In genomic region chr16:1614226-1615102, GRCh38 we compare ENCODE assay signal across 8 cellular contexts. TPM values are rescaled to one million over a fixed set of nuclear protein-coding genes. Genes with fewer than 3 reads are reported as not detected.
A peak's percentile ranks its signal among the peaks of the same experiment; 100 is the strongest.
DNase-seq lines count a peak whose midpoint lies in the region; ATAC-seq and TF ChIP-seq lines count a peak whose summit lies in the region.

No MANE protein-coding gene starts in this region.

- no peak for ATAC-seq in PC-3
- ATAC-seq in left lung = no peak
- ATAC-seq in HG02885 (IDR thresholded peaks at IDR 0.05; ENCODE audit: poor library complexity, unreplicated experiment) = no peak

- H2AFZ ChIP-seq in PC-3 (ENCODE audit: low read length) = no peak overlapping the region

- peak overlapping the region; percentile 76 for H3K4me2 ChIP-seq in PC-3 (ENCODE audit: low read length)

- DNase-seq in DMS53 (lab: John Stamatoyannopoulos, UW) (peak; percentile 32), DMS53 treated with DMSO at 0.1 percent for 48 hours (lab: John Stamatoyannopoulos, UW; ENCODE audit: unreplicated experiment) (no peak), PC-3 (peak; percentile 12), breast epithelium (ENCODE audit: low spot score in 2 of 2) (no peak), left lung (peak in 1 of 2 donors; percentile 85), activated gamma-delta T cell treated with Interleukin-2 at 50 U/mL for 16 hours (no peak)

- H3K27me3 ChIP-seq in PC-3 (ENCODE audit: low read length) = no peaks in the 10 kb centered on the region
- no peaks in the 10 kb centered on the region for H3K27me3 ChIP-seq in breast epithelium
- peaks cover 0 to 23% of the 10 kb centered on the region in 2 donors for H3K27me3 ChIP-seq in left lung
- H3K27me3 ChIP-seq in stomach smooth muscle (ENCODE audit: control insufficient read depth in 1 of 2, insufficient read depth in 2 of 2, low read length in 2 of 2) = no peaks in the 10 kb centered on the region

- H3K9ac ChIP-seq in PC-3 (ENCODE audit: low read length) (peak overlapping the region; percentile 76), stomach smooth muscle (ENCODE audit: low read length in 2 of 2) (peak overlapping the region; percentile 71 to 78)

- no peak overlapping the region for H3K27ac ChIP-seq in PC-3 (ENCODE audit: low read length)
- H3K27ac ChIP-seq in breast epithelium = peak overlapping the region; percentile 71 to 87
- H3K27ac ChIP-seq in left lung = peak overlapping the region; percentile 55 to 58
- H3K27ac ChIP-seq in stomach smooth muscle (ENCODE audit: low read length) = peak overlapping the region; percentile 58

- H3F3A ChIP-seq in PC-3 (ENCODE audit: low read length, unreplicated experiment) = no peaks in the 10 kb centered on the region

- H3K79me2 ChIP-seq in PC-3 (ENCODE audit: low read length) = peaks cover 71% of the 10 kb centered on the region

- H4K20me1 ChIP-seq in PC-3 (ENCODE audit: low read length) = peaks cover 6% of the 10 kb centered on the region; the same call in 1 of the 2 replicates

- peaks cover 21% of the 10 kb centered on the region for H3K4me1 ChIP-seq in PC-3 (ENCODE audit: insufficient read depth, low read length)
- peaks cover 0 to 2% of the 10 kb centered on the region in 2 donors for H3K4me1 ChIP-seq in breast epithelium
- peaks cover 15 to 61% of the 10 kb centered on the region in 2 donors for H3K4me1 ChIP-seq in left lung
- H3K4me1 ChIP-seq in stomach smooth muscle (ENCODE audit: control insufficient read depth, insufficient read depth, low read length) = peaks cover 49% of the 10 kb centered on the region

- intact Hi-C loops in PC-3 (cut with micrococcal nuclease) = loop anchor here (5.0 kb wide), 2 partner anchors 33 to 93 kb away; partner anchors contain the start of gene MAPK8IP3
- intact Hi-C loops in breast epithelium (cut with DNase I; ENCODE audit: low total_unique reads) = no loop called here
- intact Hi-C loops in left lung (cut with DNase I) = no loop called here

- no peak for TF ChIP-seq POLR2A in breast epithelium (IDR thresholded peaks at IDR 0.05)

- no peaks in the 10 kb centered on the region for H3K9me3 ChIP-seq in PC-3 (ENCODE audit: low read length)
- no peaks in the 10 kb centered on the region for H3K9me3 ChIP-seq in breast epithelium
- H3K9me3 ChIP-seq in left lung = no peaks in the 10 kb centered on the region
- no peaks in the 10 kb centered on the region for H3K9me3 ChIP-seq in stomach smooth muscle (ENCODE audit: control insufficient read depth in 2 of 2, low read length in 2 of 2)

- H3K36me3 ChIP-seq in PC-3 (ENCODE audit: low read depth, low read length) (peaks cover 14% of the 10 kb centered on the region), breast epithelium (no peaks in the 10 kb centered on the region), left lung (peaks cover 0 to 36% of the 10 kb centered on the region in 2 donors), stomach smooth muscle (ENCODE audit: control insufficient read depth in 2 of 2, insufficient read depth in 2 of 2, low read length in 2 of 2) (peaks cover 7 to 14% of the 10 kb centered on the region in 2 donors)

- TF ChIP-seq CTCF in PC-3 (conservative IDR thresholded peaks at IDR 0.05; ENCODE audit: low read depth, low read length) = no peak
- no peak for TF ChIP-seq CTCF in breast epithelium (IDR thresholded peaks at IDR 0.05)
- no peak for TF ChIP-seq CTCF in left lung (IDR thresholded peaks at IDR 0.05)

- peak overlapping the region; percentile 66 for H3K4me3 ChIP-seq in PC-3 (ENCODE audit: low read length)
- H3K4me3 ChIP-seq in breast epithelium = peak overlapping the region; percentile 87 to 96 (median 88)
- peak overlapping the region; percentile 43 to 89 for H3K4me3 ChIP-seq in left lung
- H3K4me3 ChIP-seq in stomach smooth muscle (ENCODE audit: low read length in 2 of 2) = peak overlapping the region; percentile 40 to 73

- no TSS peak for BruUV-seq in PC-3 (replicated peaks; lab: Mats Ljungman, UMichigan)

- H3K9me2 ChIP-seq in PC-3 (replicated peaks; ENCODE audit: low read length) = no peaks in the 10 kb centered on the region

- POLR2A ChIA-PET in PC-3 (lab: Charles Lee; ENCODE audit: unreplicated experiment) = interaction anchor here (0.6 kb wide), 1 partner anchor 1409 kb away, joined by 5 read pairs; no protein-coding TSS in a partner anchor

- CTCF ChIA-PET in PC-3 (lab: Charles Lee) = no interaction called here

RNA-seq across cellular contexts. Expression of gene CRAMP1, which starts 2.3 kb away (rescaled TPM):
- total RNA-seq in PC-3 (2014; rRNA removed) (8.5 and 15.5 TPM in 2 replicates), breast epithelium (10 to 100 TPM in 2 of 3 donors, 1 to 10 TPM in 1; 9.6 to 13.8 (median 10.8) TPM), left lung (10 to 100 TPM; 17.3 to 18.9 TPM)

RNA-seq across cellular contexts. Expression of gene IFT140, which starts 2.6 kb away (rescaled TPM):
- total RNA-seq in PC-3 (2014; rRNA removed) (4.2 and 6.2 TPM in 2 replicates), breast epithelium (10 to 100 TPM; 17.0 to 30.1 (median 23.9) TPM), left lung (10 to 100 TPM; 26.0 to 34.8 TPM)

Comparison
In these comparisons a context has a peak if more than half of its experiments do, and no peak if none do; other contexts are left out.
1. DNase-seq: peak in DMS53 (single experiment) and PC-3 (single experiment); none in DMS53 treated with DMSO at 0.1 percent for 48 hours (single experiment), breast epithelium (0 of 2) and activated gamma-delta T cell treated with Interleukin-2 at 50 U/mL for 16 hours (single experiment).
2. Peak in every context shown above with its lines, with median percentiles within 50 percentile points of each other: H3K4me3 ChIP-seq.